Comparison of ENCODE assay signal across 1 cellular context in the genomic region with DNA sequence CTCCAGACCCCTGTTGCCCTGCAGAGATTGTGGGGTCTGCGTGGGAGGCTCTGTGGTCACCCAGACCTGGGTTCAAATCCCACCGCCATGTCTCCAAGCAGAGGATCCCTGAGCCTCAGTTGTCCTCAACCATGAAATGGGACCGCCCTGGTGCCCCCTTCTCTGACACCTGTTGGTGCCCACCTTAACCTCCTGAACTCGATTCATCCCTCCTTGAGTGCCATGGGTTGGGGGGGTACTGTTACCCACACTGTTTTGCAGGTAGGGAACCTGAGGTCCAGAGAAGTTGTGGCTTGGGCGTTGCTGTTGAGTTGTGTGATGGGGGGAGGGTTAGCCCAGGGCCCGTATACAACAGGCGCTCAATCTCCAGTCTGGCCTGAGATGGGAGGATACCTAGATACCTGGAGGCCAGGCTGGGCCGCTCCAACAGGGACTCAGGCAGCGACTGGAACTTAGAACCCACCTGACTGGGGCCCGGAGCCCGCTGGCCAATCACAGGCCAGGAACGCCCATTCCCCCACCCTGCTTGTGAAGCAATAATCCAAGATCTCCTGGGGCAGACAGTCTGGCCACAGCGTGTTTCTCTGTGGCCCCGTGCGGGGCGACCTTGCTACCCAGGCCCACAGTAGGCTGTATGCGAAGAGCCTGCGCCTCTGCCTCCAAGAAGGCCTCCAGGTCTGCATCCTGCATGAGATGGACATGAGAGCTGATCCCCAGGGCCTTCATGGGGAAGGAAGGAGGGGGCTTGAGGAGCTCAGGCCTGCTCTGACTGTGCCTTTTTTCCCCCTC.
TF ChIP-seq lines count a peak whose summit lies in the region.

No MANE protein-coding gene starts in this region.

TF ChIP-seq in HepG2, 621 proteins besides CTCF, POLR2A, EP300 and RAD21 (continued from another document):
- TF ChIP-seq NONO (IDR thresholded peaks at IDR 0.05) = no peak
- TF ChIP-seq NONO (CRISPR knock-in tag; conservative IDR thresholded peaks at IDR 0.05) = 0 out of 2 replicates have a peak, but pooled peaks have one; percentile 18
- TF ChIP-seq, protein P1, sequence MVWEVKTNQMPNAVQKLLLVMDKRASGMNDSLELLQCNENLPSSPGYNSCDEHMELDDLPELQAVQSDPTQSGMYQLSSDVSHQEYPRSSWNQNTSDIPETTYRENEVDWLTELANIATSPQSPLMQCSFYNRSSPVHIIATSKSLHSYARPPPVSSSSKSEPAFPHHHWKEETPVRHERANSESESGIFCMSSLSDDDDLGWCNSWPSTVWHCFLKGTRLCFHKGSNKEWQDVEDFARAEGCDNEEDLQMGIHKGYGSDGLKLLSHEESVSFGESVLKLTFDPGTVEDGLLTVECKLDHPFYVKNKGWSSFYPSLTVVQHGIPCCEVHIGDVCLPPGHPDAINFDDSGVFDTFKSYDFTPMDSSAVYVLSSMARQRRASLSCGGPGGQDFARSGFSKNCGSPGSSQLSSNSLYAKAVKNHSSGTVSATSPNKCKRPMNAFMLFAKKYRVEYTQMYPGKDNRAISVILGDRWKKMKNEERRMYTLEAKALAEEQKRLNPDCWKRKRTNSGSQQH (CRISPR knock-in tag; IDR thresholded peaks at IDR 0.05; ENCODE audit: low read depth) = no peak
- peak; percentile 91; the same call in 1 of the 2 replicates for TF ChIP-seq ZBTB38 (CRISPR knock-in tag; IDR thresholded peaks at IDR 0.05)
- TF ChIP-seq TCF12 (IDR thresholded peaks at IDR 0.05) = no peak
- TF ChIP-seq TCF12 (CRISPR knock-in tag; IDR thresholded peaks at IDR 0.05) = no peak
- TF ChIP-seq NR2F2 (IDR thresholded peaks at IDR 0.05; ENCODE audit: borderline replicate concordance, low read depth) = peak; percentile 6; the same call in 1 of the 2 replicates
- TF ChIP-seq, protein P2, sequence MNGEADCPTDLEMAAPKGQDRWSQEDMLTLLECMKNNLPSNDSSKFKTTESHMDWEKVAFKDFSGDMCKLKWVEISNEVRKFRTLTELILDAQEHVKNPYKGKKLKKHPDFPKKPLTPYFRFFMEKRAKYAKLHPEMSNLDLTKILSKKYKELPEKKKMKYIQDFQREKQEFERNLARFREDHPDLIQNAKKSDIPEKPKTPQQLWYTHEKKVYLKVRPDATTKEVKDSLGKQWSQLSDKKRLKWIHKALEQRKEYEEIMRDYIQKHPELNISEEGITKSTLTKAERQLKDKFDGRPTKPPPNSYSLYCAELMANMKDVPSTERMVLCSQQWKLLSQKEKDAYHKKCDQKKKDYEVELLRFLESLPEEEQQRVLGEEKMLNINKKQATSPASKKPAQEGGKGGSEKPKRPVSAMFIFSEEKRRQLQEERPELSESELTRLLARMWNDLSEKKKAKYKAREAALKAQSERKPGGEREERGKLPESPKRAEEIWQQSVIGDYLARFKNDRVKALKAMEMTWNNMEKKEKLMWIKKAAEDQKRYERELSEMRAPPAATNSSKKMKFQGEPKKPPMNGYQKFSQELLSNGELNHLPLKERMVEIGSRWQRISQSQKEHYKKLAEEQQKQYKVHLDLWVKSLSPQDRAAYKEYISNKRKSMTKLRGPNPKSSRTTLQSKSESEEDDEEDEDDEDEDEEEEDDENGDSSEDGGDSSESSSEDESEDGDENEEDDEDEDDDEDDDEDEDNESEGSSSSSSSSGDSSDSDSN (CRISPR knock-in tag; IDR thresholded peaks at IDR 0.05) = 0 out of 2 replicates have a peak, but pooled peaks have one; percentile 18
- TF ChIP-seq HOXA3 (CRISPR knock-in tag; IDR thresholded peaks at IDR 0.05) = 0 out of 2 replicates have a peak, but pooled peaks have one; percentile 19
- peak; percentile 91 for TF ChIP-seq ZFP36 (IDR thresholded peaks at IDR 0.05; ENCODE audit: borderline replicate concordance, low read depth, low read length, partially characterized antibody)
- TF ChIP-seq ZNF556 (CRISPR knock-in tag; IDR thresholded peaks at IDR 0.05; ENCODE audit: borderline replicate concordance) = no peak
- peak; percentile 88 for TF ChIP-seq CEBPB (IDR thresholded peaks at IDR 0.05; ENCODE audit: borderline replicate concordance, low read depth, low read length)
- no peak for TF ChIP-seq ZNF746 (CRISPR knock-in tag; IDR thresholded peaks at IDR 0.05)
